8 cellular contexts compared by ENCODE assay signal in the genomic region with DNA sequence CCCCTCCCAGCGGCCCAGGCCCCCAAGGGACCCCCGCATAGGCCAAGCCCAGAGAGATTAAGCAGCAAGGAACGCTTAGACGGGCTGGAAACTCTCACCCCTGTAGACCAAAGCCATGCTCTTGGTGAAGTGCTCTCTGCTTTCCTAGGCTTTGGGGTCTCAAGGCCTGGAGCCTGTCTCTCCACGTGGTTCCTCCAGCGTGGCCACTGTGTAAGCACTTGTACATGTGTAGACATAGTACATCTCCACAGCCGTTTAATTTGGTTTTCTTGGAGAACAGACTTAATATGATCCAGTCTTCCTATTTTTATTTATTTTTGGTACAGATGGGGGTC. TPM values are rescaled to one million over a fixed set of nuclear protein-coding genes. Genes with fewer than 3 reads are reported as not detected.
A peak's percentile ranks its signal among the peaks of the same experiment; 100 is the strongest.
DNase-seq lines count a peak whose midpoint lies in the region; TF ChIP-seq lines count a peak whose summit lies in the region.

No MANE protein-coding gene starts in this region.

- peak overlapping the region; percentile 53 to 75; a peak in 4 of 5 replicates for H3K4me3 Mint-ChIP-seq in H9
- H3K4me3 Mint-ChIP-seq in activated CD4-positive, alpha-beta memory T cell treated with anti-CD3 and anti-CD28 coated beads for 36 hours = peak overlapping the region; percentile 90
- peak overlapping the region; percentile 88 to 94 (median 91) for H3K4me3 Mint-ChIP-seq in immature natural killer cell

- no peak overlapping the region for H3K27ac Mint-ChIP-seq in H9
- H3K27ac Mint-ChIP-seq in activated CD4-positive, alpha-beta memory T cell treated with anti-CD3 and anti-CD28 coated beads for 36 hours = peak overlapping the region; percentile 86
- peak overlapping the region; percentile 91 to 98 (median 96) for H3K27ac Mint-ChIP-seq in immature natural killer cell

- H3K79me1 ChIP-seq in H9 (ENCODE audit: insufficient read depth, low read depth, low read length, poor library complexity, severe bottlenecking) = no peaks in the 10 kb centered on the region

- H3K9me3 ChIP-seq in H9 (ENCODE audit: control insufficient read depth, low read depth, low read length) (no peaks in the 10 kb centered on the region), thymus (ENCODE audit: control insufficient read depth) (no peaks in the 10 kb centered on the region)

- H3K27ac ChIP-seq in H9 (ENCODE audit: insufficient read length, low read depth, low read length) = no peak overlapping the region
- H3K27ac ChIP-seq in thymus (ENCODE audit: low read depth) = no peak overlapping the region

- no peak overlapping the region for H2BK15ac ChIP-seq in H9 (ENCODE audit: low read depth, low read length)

- no peak overlapping the region for H3K18ac ChIP-seq in H9 (ENCODE audit: insufficient read length, low read depth, low read length)

- H2BK5ac ChIP-seq in H9 (ENCODE audit: insufficient read length, low read length) = no peak overlapping the region

- peaks cover 6% of the 10 kb centered on the region for H3K23me2 ChIP-seq in H9 (ENCODE audit: insufficient read length, low read depth, low read length, poor library complexity, severe bottlenecking)

- H3K9me3 Mint-ChIP-seq in H9 (peaks cover 5 to 7% of the 10 kb centered on the region in 2 experiments; a peak in 3 of 5 replicates), immature natural killer cell (no peaks in the 10 kb centered on the region)
- peaks cover 3% of the 10 kb centered on the region for H3K9me3 Mint-ChIP-seq in activated CD4-positive, alpha-beta memory T cell treated with anti-CD3 and anti-CD28 coated beads for 36 hours

- H2BK20ac ChIP-seq in H9 (ENCODE audit: low read depth, low read length, poor library complexity, severe bottlenecking) = no peak overlapping the region

- no peaks in the 10 kb centered on the region for H3K79me2 ChIP-seq in H9 (ENCODE audit: insufficient read depth, low read length)

- H4K5ac ChIP-seq in H9 (ENCODE audit: insufficient read length, low read depth, low read length) = no peak overlapping the region

- no CpG with 5 or more reads among the region's 7 CpGs for WGBS in H9 (ENCODE audit: extremely low coverage, insufficient read length, low lambda C conversion rate)
- 57% methylated on average over 7 of the region's 7 CpGs for WGBS in thymus

- no peak overlapping the region for H2AK5ac ChIP-seq in H9 (ENCODE audit: insufficient read length, low read length)

- intact Hi-C loops in activated CD4-positive, alpha-beta memory T cell treated with anti-CD3 and anti-CD28 coated beads for 36 hours (cut with micrococcal nuclease) = loop anchor here (5.0 kb wide), 3 partner anchors 100 to 485 kb away; no protein-coding TSS in a partner anchor

- peak overlapping the region; percentile 40 for H3K4me2 ChIP-seq in H9 (ENCODE audit: insufficient read depth, insufficient read length, low read length)

- no peak overlapping the region for H3K4ac ChIP-seq in H9 (ENCODE audit: low read depth, low read length)

- H3K27me3 ChIP-seq in H9 (ENCODE audit: insufficient read depth, low read length) = no peaks in the 10 kb centered on the region; the same call in 1 of the 2 replicates
- no peaks in the 10 kb centered on the region for H3K27me3 ChIP-seq in thymus (ENCODE audit: control insufficient read depth, insufficient read depth)

- no peak for TF ChIP-seq CTCF in AG04449 (IDR thresholded peaks at IDR 0.05; ENCODE audit: insufficient read depth, low read length, missing control alignments)
- TF ChIP-seq CTCF in H9 (conservative IDR thresholded peaks at IDR 0.05) = no peak

- no peaks in the 10 kb centered on the region for H3K36me3 ChIP-seq in thymus (ENCODE audit: control insufficient read depth, insufficient read depth)

- no peak overlapping the region for H2AFZ ChIP-seq in H9 (ENCODE audit: low read length)

- H3K4me3 ChIP-seq in AG04449 (ENCODE audit: low read depth, low read length) (peak overlapping the region; percentile 71), thymus (ENCODE audit: low read length) (peak overlapping the region; percentile 69)

- H3K27me3 Mint-ChIP-seq in H9 (ENCODE audit: low read depth) (peaks cover 13% of the 10 kb centered on the region; the same call in 1 of the 2 replicates), immature natural killer cell (ENCODE audit: low read depth in 3 of 3) (peaks cover 10 to 23% (median 11%) of the 10 kb centered on the region in 3 donors)
- no peaks in the 10 kb centered on the region for H3K27me3 Mint-ChIP-seq in activated CD4-positive, alpha-beta memory T cell treated with anti-CD3 and anti-CD28 coated beads for 36 hours

- DNase-seq in AG04449 (ENCODE audit: low read depth, low spot score) = no peak
- DNase-seq in H9 = no peak
- DNase-seq in activated CD4-positive, alpha-beta memory T cell treated with anti-CD3 and anti-CD28 coated beads for 36 hours = no peak
- no peak for DNase-seq in immature natural killer cell
- DNase-seq in effector CD4-positive, alpha-beta T cell = no peak
- no peak for DNase-seq in GDM1 (lab: John Stamatoyannopoulos, UW)
- DNase-seq in HuH-7 (ENCODE audit: low spot score) = no peak

- no peak overlapping the region for H2BK12ac ChIP-seq in H9 (ENCODE audit: insufficient read length, low read depth, low read length)

- POLR2A ChIA-PET in AG04449 (lab: Yijun Ruan, JAX) = no interaction called here
- POLR2A ChIA-PET in activated CD4-positive, alpha-beta memory T cell treated with anti-CD3 and anti-CD28 coated beads for 36 hours (lab: Charles Lee) = no interaction called here

- no peak overlapping the region for H3K9ac ChIP-seq in H9 (ENCODE audit: extremely low read depth, insufficient read length, low read length)

- no peak overlapping the region for H3K23ac ChIP-seq in H9 (ENCODE audit: insufficient read length, low read depth, low read length)

- CTCF ChIA-PET in AG04449 (lab: Yijun Ruan, JAX) = interaction anchor here (1.9 kb wide), 1 partner anchor 15 kb away, joined by 6 read pairs; no protein-coding TSS in a partner anchor
- CTCF ChIA-PET in activated CD4-positive, alpha-beta memory T cell treated with anti-CD3 and anti-CD28 coated beads for 36 hours (lab: Charles Lee) = no interaction called here

- H3K36me3 Mint-ChIP-seq in H9 (ENCODE audit: insufficient read depth in 1 of 3, low read depth in 3 of 3) (peaks cover 0 to 14% (median 7%) of the 10 kb centered on the region in 3 experiments; a peak in 6 of 7 replicates), immature natural killer cell (peaks cover 0 to 5% (median 0%) of the 10 kb centered on the region in 3 donors)
- peaks cover 30% of the 10 kb centered on the region for H3K36me3 Mint-ChIP-seq in activated CD4-positive, alpha-beta memory T cell treated with anti-CD3 and anti-CD28 coated beads for 36 hours

- no peak overlapping the region for H4K91ac ChIP-seq in H9 (ENCODE audit: insufficient read length, low read depth, low read length)

- H3K4me1 ChIP-seq in H9 (ENCODE audit: insufficient read depth, low read length) = peaks cover 2% of the 10 kb centered on the region; the same call in 1 of the 2 replicates
- H3K4me1 ChIP-seq in thymus (ENCODE audit: control insufficient read depth, insufficient read depth, low read length) = peaks cover 7% of the 10 kb centered on the region

- no peak overlapping the region for H2BK120ac ChIP-seq in H9 (ENCODE audit: low read depth, low read length, poor library complexity, severe bottlenecking)

- no peak overlapping the region for H3T11ph ChIP-seq in H9 (ENCODE audit: low read length)

- H4K8ac ChIP-seq in H9 (replicated peaks; ENCODE audit: insufficient read length, low read depth, low read length) = no peak overlapping the region

- H3K14ac ChIP-seq in H9 (ENCODE audit: insufficient read depth, low read length) = peak overlapping the region; percentile 89; the same call in 1 of the 2 replicates

- no peaks in the 10 kb centered on the region for H4K20me1 ChIP-seq in H9 (ENCODE audit: control insufficient read depth, insufficient read depth, insufficient read length)

- H3K4me1 Mint-ChIP-seq in H9 (peaks cover 17 to 25% of the 10 kb centered on the region in 2 experiments), immature natural killer cell (peaks cover 57 to 64% of the 10 kb centered on the region in 2 donors)
- peaks cover 60% of the 10 kb centered on the region for H3K4me1 Mint-ChIP-seq in activated CD4-positive, alpha-beta memory T cell treated with anti-CD3 and anti-CD28 coated beads for 36 hours (ENCODE audit: low read depth)

- H3K56ac ChIP-seq in H9 (ENCODE audit: insufficient read length, low read depth, low read length) = no peak overlapping the region

RNA-seq across cellular contexts. Expression of a gene that starts 1.1 kb away (rescaled TPM):
- 6.1 TPM in 2 replicates for total RNA-seq in H9 (2021)
- total RNA-seq in activated CD4-positive, alpha-beta memory T cell treated with anti-CD3 and anti-CD28 coated beads for 36 hours = 10 to 100 TPM; 14.9 to 15.0 TPM
- polyA plus RNA-seq in immature natural killer cell (1 to 10 TPM; 3.3 to 3.6 (median 3.4) TPM), thymus (11.1 TPM)

RNA-seq across cellular contexts. Expression of a gene that starts 17.0 kb away (rescaled TPM):
- 0.09 and 0.13 TPM in 2 replicates for total RNA-seq in H9 (2021)
- under 1 TPM; 0.10 to 0.19 TPM for total RNA-seq in activated CD4-positive, alpha-beta memory T cell treated with anti-CD3 and anti-CD28 coated beads for 36 hours
- polyA plus RNA-seq in immature natural killer cell (under 1 TPM in 2 of 3 donors, not detected in 1; 0.12 to 0.30 TPM), thymus (0.11 TPM)

RNA-seq across cellular contexts. Expression of a gene that starts 17.7 kb away (rescaled TPM):
- total RNA-seq in H9 (2021) = 40.7 and 41.6 TPM in 2 replicates
- total RNA-seq in activated CD4-positive, alpha-beta memory T cell treated with anti-CD3 and anti-CD28 coated beads for 36 hours = 10 to 100 TPM; 39.7 to 45.4 TPM
- polyA plus RNA-seq in immature natural killer cell (10 to 100 TPM; 10.2 to 22.3 (median 13.2) TPM), thymus (19.1 TPM)

RNA-seq across cellular contexts. Expression of a gene that starts 26.9 kb away (rescaled TPM):
- total RNA-seq in H9 (2021) = 1.2 and 1.3 TPM in 2 replicates
- under 1 TPM; 0.24 to 0.63 TPM for total RNA-seq in activated CD4-positive, alpha-beta memory T cell treated with anti-CD3 and anti-CD28 coated beads for 36 hours
- polyA plus RNA-seq in immature natural killer cell = under 1 TPM in 2 of 3 donors, not detected in 1; 0.36 to 0.39 TPM
- polyA plus RNA-seq in thymus = 0.48 TPM

Comparison
In these comparisons a context has a peak if more than half of its experiments do, and no peak if none do; other contexts are left out.
1. H3K27ac Mint-ChIP-seq: peak in activated CD4-positive, alpha-beta memory T cell treated with anti-CD3 and anti-CD28 coated beads for 36 hours (single experiment) and immature natural killer cell (6 of 6); none in H9 (0 of 3).
2. Peak in every context shown above with its lines, with median percentiles within 50 percentile points of each other: H3K4me3 Mint-ChIP-seq.